ENCODE assay signal across 8 cellular contexts in the genomic region with DNA sequence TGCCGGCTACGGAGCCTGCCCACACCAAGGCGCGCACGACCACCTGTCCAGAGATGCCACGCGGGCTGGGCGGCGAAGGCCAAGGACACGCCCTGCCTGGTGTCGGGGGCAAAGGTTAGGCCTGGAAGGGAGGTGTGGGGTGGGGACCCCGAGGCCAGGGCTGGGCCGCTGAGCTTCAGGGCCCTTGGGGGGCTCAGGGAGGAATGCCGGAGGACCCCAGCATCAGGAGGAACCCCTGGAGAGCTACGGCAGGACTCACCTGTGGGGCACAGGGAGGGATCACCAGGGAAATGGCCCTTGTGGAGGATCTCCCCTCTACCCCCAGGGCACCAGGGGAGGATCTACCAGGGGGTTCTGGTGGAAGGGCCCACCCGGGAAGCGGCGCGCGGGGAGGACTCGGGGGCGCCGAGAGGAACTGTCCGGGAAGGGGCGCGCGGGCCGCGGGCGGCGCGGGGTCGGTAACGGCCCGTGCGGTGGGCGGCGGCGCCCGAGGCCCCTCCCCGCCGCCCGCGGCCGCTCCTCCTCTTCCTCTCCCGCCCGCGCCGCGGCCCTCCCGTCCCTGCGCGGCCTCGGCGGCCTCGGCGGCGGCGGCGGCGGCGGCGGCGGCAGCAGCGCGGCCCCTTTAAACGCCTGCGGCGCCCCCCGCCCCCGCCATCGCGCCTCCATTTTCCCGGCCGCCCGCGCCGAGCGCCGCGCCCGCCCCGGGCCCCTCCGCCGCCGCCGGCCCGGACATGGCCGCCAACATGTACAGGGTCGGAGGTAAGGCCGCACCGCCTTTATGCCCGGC. TPM values are rescaled to one million over a fixed set of nuclear protein-coding genes. Genes with fewer than 3 reads are reported as not detected.
DNase-seq lines count a peak whose midpoint lies in the region; ATAC-seq and TF ChIP-seq lines count a peak whose summit lies in the region.

MTA1 (plus strand) TSS at position 523 of the 787 bp plus-strand sequence; CDS start at position 732, 209 bp downstream.

- H3K27me3 ChIP-seq in dorsolateral prefrontal cortex (no peaks in the 10 kb centered on the region), lung (ENCODE audit: control insufficient read depth, insufficient read depth) (no peaks in the 10 kb centered on the region)

- H3K27me3 Mint-ChIP-seq in stimulated activated memory B cell treated with anti-CD40 and anti-IgM and Interleukin-4, amounts not matched to agents 10 μg/mL and 1 μg/mL and 100 μg/mL, for 72 hours: peaks cover 14% of the 10 kb centered on the region

- H3K36me3 ChIP-seq in lung (ENCODE audit: control insufficient read depth in 2 of 2, insufficient read depth in 2 of 2, low read length in 2 of 2): no peaks in the 10 kb centered on the region

- DNase-seq in AG08395 (ENCODE audit: low spot score) (peak; percentile 69), M059J (ENCODE audit: low read depth) (peak; percentile 18), dorsolateral prefrontal cortex (no peak), lung (ENCODE audit: low spot score) (no peak)
- peak; percentile 22 for DNase-seq in activated CD4-positive, alpha-beta T cell treated with anti-CD3 and anti-CD28 coated beads for 1 hour

- H3K9me3 ChIP-seq in lung (ENCODE audit: control insufficient read depth in 2 of 2, insufficient read depth in 1 of 2, low read length in 1 of 2): no peaks in the 10 kb centered on the region

- H3K9me3 Mint-ChIP-seq in stimulated activated memory B cell treated with anti-CD40 and anti-IgM and Interleukin-4, amounts not matched to agents 10 μg/mL and 1 μg/mL and 100 μg/mL, for 72 hours: no peaks in the 10 kb centered on the region

- H3K4me1 Mint-ChIP-seq in stimulated activated memory B cell treated with anti-CD40 and anti-IgM and Interleukin-4, amounts not matched to agents 10 μg/mL and 1 μg/mL and 100 μg/mL, for 72 hours: peaks cover 33% of the 10 kb centered on the region

- H3K4me1 ChIP-seq in lung (ENCODE audit: control insufficient read depth in 2 of 2, insufficient read depth in 2 of 2, low read length in 2 of 2): peaks cover 0 to 21% of the 10 kb centered on the region in 2 donors

- no peak for TF ChIP-seq CTCF in dorsolateral prefrontal cortex (IDR thresholded peaks at IDR 0.05 in 54 of 56, conservative IDR thresholded peaks at IDR 0.05 in 2 of 56; ENCODE audit: low read depth in 1 of 56, partially characterized antibody in 56 of 56)
- TF ChIP-seq CTCF in lung (IDR thresholded peaks at IDR 0.05; ENCODE audit: control extremely low read depth, extremely low read depth): no peak

- H3K27ac ChIP-seq in dorsolateral prefrontal cortex: peak within 1 kb of the TSS in 51 of 59 donors; percentile 18 to 89 (median 69)
- H3K27ac ChIP-seq in lung (ENCODE audit: low read depth in 1 of 2, low read length in 1 of 2): peak within 1 kb of the TSS; percentile 73 to 79

- intact Hi-C loops in dorsolateral prefrontal cortex (cut with DNase I): loop anchor here in 1 of 2 donors (5.0 kb wide), 1 partner anchor 53 kb away; the partner anchor contains the start of gene CRIP2

- WGBS in lung, 2 donors: 2 to 9% methylated on average over 21 to 90 of the region's 93 CpGs

- no peaks in the 10 kb centered on the region for H3K36me3 Mint-ChIP-seq in stimulated activated memory B cell treated with anti-CD40 and anti-IgM and Interleukin-4, amounts not matched to agents 10 μg/mL and 1 μg/mL and 100 μg/mL, for 72 hours

- peak within 1 kb of the TSS; percentile 54 to 84 (median 72) for H3K4me3 ChIP-seq in dorsolateral prefrontal cortex
- H3K4me3 ChIP-seq in lung: peak within 1 kb of the TSS; percentile 68

- H3K27ac Mint-ChIP-seq in stimulated activated memory B cell treated with anti-CD40 and anti-IgM and Interleukin-4, amounts not matched to agents 10 μg/mL and 1 μg/mL and 100 μg/mL, for 72 hours: peak within 1 kb of the TSS; percentile 89

- ATAC-seq in GM18867 (IDR thresholded peaks at IDR 0.05; ENCODE audit: unreplicated experiment) (peak; percentile 58), lung (ENCODE audit: insufficient read depth, low FRiP score) (peak; percentile 65), GM21528 (IDR thresholded peaks at IDR 0.05; ENCODE audit: low FRiP score, unreplicated experiment) (no peak)
- peak; percentile 70 for ATAC-seq in stimulated activated memory B cell treated with anti-CD40 and anti-IgM and Interleukin-4, amounts not matched to agents 10 μg/mL and 1 μg/mL and 100 μg/mL, for 72 hours

- peak within 1 kb of the TSS; percentile 95 for H3K4me3 Mint-ChIP-seq in stimulated activated memory B cell treated with anti-CD40 and anti-IgM and Interleukin-4, amounts not matched to agents 10 μg/mL and 1 μg/mL and 100 μg/mL, for 72 hours

RNA-seq across cellular contexts. Expression of gene MTA1, which starts in this region (rescaled TPM):
- total RNA-seq in M059J (2014; rRNA removed; shearing (Covaris generic)): 8.9 and 20.3 TPM in 2 replicates
- total RNA-seq in dorsolateral prefrontal cortex (100 to 1,000 TPM in 85 of 120 experiments, 10 to 100 TPM in 35; 81.6 to 178 (median 109) TPM), lung (100 to 1,000 TPM in 1 of 2 donors, 10 to 100 TPM in 1; 64.7 to 113 TPM)
- 10 to 100 TPM; 40.2 to 62.6 TPM for polyA plus RNA-seq in lung

Comparison
In these comparisons a context has a peak if more than half of its experiments do, and no peak if none do; other contexts are left out.
1. DNase-seq: peak in AG08395 (single experiment), M059J (single experiment) and activated CD4-positive, alpha-beta T cell treated with anti-CD3 and anti-CD28 coated beads for 1 hour (single experiment); none in dorsolateral prefrontal cortex (0 of 10) and lung (single experiment).